21 cellular contexts compared by ENCODE assay signal in genomic region chr2:55929476-55929875, GRCh38. TPM values are rescaled to one million over a fixed set of nuclear protein-coding genes. Genes with fewer than 3 reads are reported as not detected.
DNase-seq lines count a peak whose midpoint lies in the region; ATAC-seq and TF ChIP-seq lines count a peak whose summit lies in the region.
"Had no signal": no experiment of that assay in that cellular context is flagged by ENCODE, and none has a peak within 500 bp of the region (broad histone marks: within the 10 kb centered on the region; RNA-seq: fewer than 3 reads in every experiment).

No MANE protein-coding gene starts in this region.

- DNase-seq in AG10803 (ENCODE audit: low read depth) (peak; percentile 80), GM23338 (ENCODE audit: low spot score) (no peak), NCI-H526 treated with DMSO at 0.1 percent for 48 hours (lab: John Stamatoyannopoulos, UW) (peak; percentile 15), fibroblast of gingiva (ENCODE audit: low read depth) (peak; percentile 85), testis (no peak), NCI-H1694 (lab: John Stamatoyannopoulos, UW) (no peak), mesendoderm (no peak)
- no peak for DNase-seq in activated CD8-positive, alpha-beta memory T cell treated with anti-CD3 and anti-CD28 coated beads for 24 hours
- DNase-seq: AML-193; BE2C; CD4-positive, alpha-beta T cell; CD8-positive, alpha-beta memory T cell; DMS53; DMS79 treated with DMSO at 0.1 percent for 48 hours; GF-D8; HFFc6 had no signal

- no peak overlapping the region for H2AK5ac ChIP-seq in mesendoderm (ENCODE audit: low read length)

- H3K23ac ChIP-seq in mesendoderm (ENCODE audit: low read length), result no peak overlapping the region

- intact Hi-C loops in testis (cut with DNase I; ENCODE audit: low total_unique reads), result no loop called here

- no peak for ATAC-seq in GM23338

- H3K79me1 ChIP-seq in mesendoderm (ENCODE audit: low read length), result no peaks in the 10 kb centered on the region

- H2BK5ac ChIP-seq in mesendoderm (ENCODE audit: low read length), result no peak overlapping the region

- no peaks in the 10 kb centered on the region for H4K20me1 ChIP-seq in GM23338 (replicated peaks; ENCODE audit: insufficient read depth)
- H4K20me1 ChIP-seq: BLaER1 treated with 17β-estradiol and CSF1 and Interleukin-3, amounts not matched to agents 10 nM and 100 nM had no signal

- peaks cover 14% of the 10 kb centered on the region for H3K27me3 ChIP-seq in GM23338 (ENCODE audit: insufficient read depth)
- H3K27me3 ChIP-seq in testis, result no peaks in the 10 kb centered on the region
- H3K27me3 ChIP-seq in mesendoderm (ENCODE audit: insufficient read depth, low read length, poor library complexity), result no peaks in the 10 kb centered on the region
- H3K27me3 ChIP-seq: BE2C; BLaER1 treated with 17β-estradiol and CSF1 and Interleukin-3, amounts not matched to agents 10 nM and 100 nM had no signal

- TF ChIP-seq CTCF in AG10803 (conservative IDR thresholded peaks at IDR 0.05; ENCODE audit: low read length) (no peak), GM23338 (conservative IDR thresholded peaks at IDR 0.05; ENCODE audit: low read depth in 2 of 2) (no peak), testis (IDR thresholded peaks at IDR 0.05) (no peak)

- H3K27ac Mint-ChIP-seq in GM23338, result peak overlapping the region; percentile 44; the same call in 1 of the 2 replicates
- H3K27ac Mint-ChIP-seq: CD14-positive monocyte; CD4-positive, alpha-beta T cell; CD8-positive, alpha-beta memory T cell; HFFc6 had no signal

- H3K4me2 ChIP-seq in GM23338 (no peak overlapping the region), mesendoderm (ENCODE audit: low read length) (no peak overlapping the region)
- H3K4me2 ChIP-seq: BLaER1 treated with 17β-estradiol and CSF1 and Interleukin-3, amounts not matched to agents 10 nM and 100 nM had no signal

- no peaks in the 10 kb centered on the region for H3K9me2 ChIP-seq in GM23338 (ENCODE audit: insufficient read depth)

- no peaks in the 10 kb centered on the region for H3K36me3 Mint-ChIP-seq in GM23338 (ENCODE audit: low read depth)
- H3K36me3 Mint-ChIP-seq: CD14-positive monocyte; CD8-positive, alpha-beta memory T cell had no signal

- H3K27me3 Mint-ChIP-seq in GM23338 (ENCODE audit: insufficient read depth, low read depth, poor library complexity), result peaks cover 10% of the 10 kb centered on the region

- no peak for TF ChIP-seq POLR2A in testis (IDR thresholded peaks at IDR 0.05)

- no peaks in the 10 kb centered on the region for H3K4me1 ChIP-seq in GM23338 (ENCODE audit: insufficient read depth)
- H3K4me1 ChIP-seq in testis, result no peaks in the 10 kb centered on the region
- H3K4me1 ChIP-seq in mesendoderm (ENCODE audit: control insufficient read depth, low read depth, low read length), result no peaks in the 10 kb centered on the region
- H3K4me1 ChIP-seq: BE2C, HAP-1 had no signal

- no peak overlapping the region for H2BK120ac ChIP-seq in mesendoderm (ENCODE audit: low read depth, low read length)

- no peak overlapping the region for H2AFZ ChIP-seq in GM23338

- no peaks in the 10 kb centered on the region for H3F3A ChIP-seq in GM23338 (replicated peaks; ENCODE audit: low read depth)

- H3K79me2 ChIP-seq in GM23338 (replicated peaks; ENCODE audit: insufficient read depth) (no peaks in the 10 kb centered on the region), mesendoderm (ENCODE audit: control insufficient read depth, insufficient read depth, low read length) (no peaks in the 10 kb centered on the region)

- no peak overlapping the region for H3K56ac ChIP-seq in mesendoderm (ENCODE audit: low read length)

- H3K4me3 Mint-ChIP-seq in GM23338, result no peak overlapping the region
- H3K4me3 Mint-ChIP-seq: CD14-positive monocyte; CD4-positive, alpha-beta T cell; CD8-positive, alpha-beta memory T cell; HFFc6 had no signal

- H2BK15ac ChIP-seq in mesendoderm (replicated peaks; ENCODE audit: low read depth), result no peak overlapping the region

- no peak overlapping the region for H4K8ac ChIP-seq in mesendoderm (ENCODE audit: low read depth, low read length)

- no peak overlapping the region for H3K9ac ChIP-seq in mesendoderm (ENCODE audit: low read length)
- H3K9ac ChIP-seq: BLaER1 treated with 17β-estradiol and CSF1 and Interleukin-3, amounts not matched to agents 10 nM and 100 nM had no signal

- no peak overlapping the region for H3K27ac ChIP-seq in GM23338 (ENCODE audit: low read depth)
- H3K27ac ChIP-seq in testis, result no peak overlapping the region
- H3K27ac ChIP-seq in mesendoderm (ENCODE audit: low read depth, low read length), result no peak overlapping the region
- H3K27ac ChIP-seq: 22Rv1; BLaER1 treated with 17β-estradiol and CSF1 and Interleukin-3, amounts not matched to agents 10 nM and 100 nM had no signal

- no peaks in the 10 kb centered on the region for H3K9me3 Mint-ChIP-seq in GM23338
- H3K9me3 Mint-ChIP-seq: CD4-positive, alpha-beta T cell; HFFc6 had no signal

- H4K5ac ChIP-seq in mesendoderm (ENCODE audit: low read length), result no peak overlapping the region

- H3K18ac ChIP-seq in mesendoderm (ENCODE audit: low read length), result no peak overlapping the region

- no peaks in the 10 kb centered on the region for H3K36me3 ChIP-seq in GM23338 (ENCODE audit: insufficient read depth)
- no peaks in the 10 kb centered on the region for H3K36me3 ChIP-seq in testis (ENCODE audit: low read depth, missing control alignments)
- H3K36me3 ChIP-seq in mesendoderm (ENCODE audit: control insufficient read depth, insufficient read depth, low read length), result no peaks in the 10 kb centered on the region
- H3K36me3 ChIP-seq: BE2C, HAP-1 had no signal

- WGBS in testis, 2 donors, result 92 to 93% methylated on average over 3 of the region's 3 CpGs
- no CpG with 5 or more reads among the region's 3 CpGs for WGBS in mesendoderm (ENCODE audit: extremely low coverage, insufficient coverage, low lambda C conversion rate)

- H3K9me3 ChIP-seq in testis, result no peaks in the 10 kb centered on the region
- H3K9me3 ChIP-seq: BE2C, HAP-1 had no signal

- no peak overlapping the region for H3K4me3 ChIP-seq in AG10803 (ENCODE audit: low read length)
- no peak overlapping the region for H3K4me3 ChIP-seq in GM23338
- no peak overlapping the region for H3K4me3 ChIP-seq in testis
- no peak overlapping the region for H3K4me3 ChIP-seq in mesendoderm (ENCODE audit: low read length)
- H3K4me3 ChIP-seq: BLaER1 treated with 17β-estradiol and CSF1 and Interleukin-3, amounts not matched to agents 10 nM and 100 nM; HAP-1 had no signal

- no peak overlapping the region for H3K4ac ChIP-seq in mesendoderm (ENCODE audit: low read depth, low read length)

- peaks cover 18% of the 10 kb centered on the region for H3K4me1 Mint-ChIP-seq in GM23338
- H3K4me1 Mint-ChIP-seq: CD14-positive monocyte; CD8-positive, alpha-beta memory T cell had no signal

TF ChIP-seq in GM23338, 12 proteins besides CTCF, POLR2A, EP300 and RAD21 (continues in another document):
- TF ChIP-seq EZH2 (IDR thresholded peaks at IDR 0.05; ENCODE audit: low read depth, unreplicated experiment) (no peak), STAT1 (IDR thresholded peaks at IDR 0.05; ENCODE audit: unreplicated experiment) (no peak), ZNF114 (CRISPR knock-in tag; IDR thresholded peaks at IDR 0.05) (no peak), REST (IDR thresholded peaks at IDR 0.05; ENCODE audit: unreplicated experiment) (no peak), JUNB (IDR thresholded peaks at IDR 0.05; ENCODE audit: unreplicated experiment) (no peak), POLR2AphosphoS5 (IDR thresholded peaks at IDR 0.05; ENCODE audit: low read depth) (no peak), NANOG (IDR thresholded peaks at IDR 0.05; ENCODE audit: borderline replicate concordance) (no peak), EZH2phosphoT487 (IDR thresholded peaks at IDR 0.05; ENCODE audit: unreplicated experiment) (no peak)

RNA-seq across cellular contexts. Expression of gene EFEMP1, which starts 5.9 kb away (rescaled TPM):
- total RNA-seq in GM23338 (2014; rRNA removed; shearing (Covaris generic)), result 20.2 and 22.5 TPM in 2 replicates
- polyA plus RNA-seq in GM23338 (2016; fragmentation: Nextera tagmentation; extraction: Ambion mirVana) (9.1 and 12.6 TPM in 2 replicates), testis (ENCODE audit: insufficient read depth, low read depth, low replicate concordance) (74.0 TPM)
- total RNA-seq in testis, result 1 to 10 TPM; 2.4 to 8.6 TPM
- 14.5 TPM for polyA plus RNA-seq in mesendoderm (2013, experiment 1 of 2)
- 14.7 TPM for polyA plus RNA-seq in mesendoderm (2013, experiment 2 of 2)
- total RNA-seq: CD4-positive, alpha-beta T cell; CD8-positive, alpha-beta memory T cell; G401 had no signal
- polyA plus RNA-seq: CD14-positive monocyte; CD8-positive, alpha-beta memory T cell had no signal

Comparison
In these comparisons a context has a peak if more than half of its experiments do, and no peak if none do; other contexts are left out.
1. DNase-seq: peak in AG10803 (single experiment), NCI-H526 treated with DMSO at 0.1 percent for 48 hours (single experiment) and fibroblast of gingiva (single experiment); none in GM23338 (single experiment), testis (single experiment), NCI-H1694 (single experiment), activated CD8-positive, alpha-beta memory T cell treated with anti-CD3 and anti-CD28 coated beads for 24 hours (single experiment) and mesendoderm (single experiment).